ENCODE assay signal across 13 cellular contexts in genomic region chr1:235952950-235953615, GRCh38.
DNase-seq lines count a peak whose midpoint lies in the region; ATAC-seq, FAIRE-seq and TF ChIP-seq lines count a peak whose summit lies in the region.
"Had no signal": no experiment of that assay in that cellular context is flagged by ENCODE, and none has a peak within 500 bp of the region (broad histone marks: within the 10 kb centered on the region; RNA-seq: fewer than 3 reads in every experiment).

No MANE protein-coding gene starts in this region.

- H3K27me3 Mint-ChIP-seq in CD4-positive, alpha-beta memory T cell = no peaks in the 10 kb centered on the region
- H3K27me3 Mint-ChIP-seq in Calu3 (ENCODE audit: unreplicated experiment) = no peaks in the 10 kb centered on the region

- no peak overlapping the region for H3K27ac ChIP-seq in CD4-positive, alpha-beta memory T cell (ENCODE audit: low read depth, low read length)
- peak overlapping the region; percentile 14 for H3K27ac ChIP-seq in epithelial cell of prostate
- H3K27ac ChIP-seq: parathyroid adenoma, testis had no signal

- H3K4me3 Mint-ChIP-seq in CD4-positive, alpha-beta memory T cell = peak overlapping the region in 4 of 8 donors; percentile 4 to 69 (median 40)
- H3K4me3 Mint-ChIP-seq in Calu3 (ENCODE audit: low read depth, unreplicated experiment) = no peak overlapping the region

- H3K27me3 ChIP-seq in CD4-positive, alpha-beta memory T cell (ENCODE audit: insufficient read depth, low read length) = no peaks in the 10 kb centered on the region
- H3K27me3 ChIP-seq: testis had no signal

- H3K36me3 Mint-ChIP-seq in CD4-positive, alpha-beta memory T cell = no peaks in the 10 kb centered on the region
- H3K36me3 Mint-ChIP-seq in Calu3 (ENCODE audit: insufficient read depth, unreplicated experiment) = no peaks in the 10 kb centered on the region

- peaks cover 33 to 39% (median 37%) of the 10 kb centered on the region in 4 donors for H3K4me1 Mint-ChIP-seq in CD4-positive, alpha-beta memory T cell
- peaks cover 11% of the 10 kb centered on the region for H3K4me1 Mint-ChIP-seq in Calu3 (ENCODE audit: low read depth, unreplicated experiment)

- no peak overlapping the region for H3K4me3 ChIP-seq in CD4-positive, alpha-beta memory T cell (ENCODE audit: low read length in 2 of 2)
- H3K4me3 ChIP-seq: testis had no signal

- H3K9me3 ChIP-seq in CD4-positive, alpha-beta memory T cell (ENCODE audit: control insufficient read depth in 1 of 2, low read length in 2 of 2) = no peaks in the 10 kb centered on the region
- H3K9me3 ChIP-seq: testis had no signal

- FAIRE-seq in GM19239 (lab: Jason Lieb, UNC) (peak; percentile 23), HTR-8/SVneo (lab: Jason Lieb, UNC) (no peak)

- H3K27ac Mint-ChIP-seq in CD4-positive, alpha-beta memory T cell = peak overlapping the region in 5 of 7 donors; percentile 15 to 85 (median 81)
- H3K27ac Mint-ChIP-seq in Calu3 (ENCODE audit: unreplicated experiment) = no peak overlapping the region

- H3K4me1 ChIP-seq in CD4-positive, alpha-beta memory T cell (ENCODE audit: insufficient read depth, low read length) = peaks cover 34% of the 10 kb centered on the region
- H3K4me1 ChIP-seq: parathyroid adenoma, testis had no signal

- CTCF ChIA-PET in CD4-positive, alpha-beta memory T cell (lab: Charles Lee; ENCODE audit: partially characterized antibody) = interaction anchor here (1.1 to 9.7 kb wide), 2 partner anchors 13 to 19 kb away, joined by 3 to 73 read pairs; no protein-coding TSS in a partner anchor
- CTCF ChIA-PET in Calu3 (lab: Charles Lee) = no interaction called here

- no TSS peak for BruUV-seq in Calu3 (replicated peaks; lab: Mats Ljungman, UMichigan)

- peak; percentile 38 for ATAC-seq in HG03565 (IDR thresholded peaks at IDR 0.05; ENCODE audit: unreplicated experiment)

- DNase-seq in CD4-positive, alpha-beta memory T cell = peak in 3 of 5 donors; percentile 9 to 16 (median 9)
- DNase-seq in GM19239 (ENCODE audit: insufficient read length, low spot score) = no peak
- DNase-seq in epithelial cell of prostate (ENCODE audit: low read depth, low spot score) = no peak
- no peak for DNase-seq in Calu3
- DNase-seq in HTR-8/SVneo (ENCODE audit: insufficient read length, low spot score) = no peak
- no peak for DNase-seq in RPMI8226
- no peak for DNase-seq in SW480 (ENCODE audit: low spot score)
- DNase-seq: activated gamma-delta T cell, glutamatergic neuron, OCI-M1, testis had no signal

- H3K36me3 ChIP-seq in CD4-positive, alpha-beta memory T cell (ENCODE audit: insufficient read depth, low read length) = no peaks in the 10 kb centered on the region

- intact Hi-C loops in CD4-positive, alpha-beta memory T cell (cut with micrococcal nuclease) = loop anchor here (5.0 kb wide), 2 partner anchors 36 to 86 kb away; partner anchors contain the start of gene LYST
- intact Hi-C loops in Calu3 (cut with micrococcal nuclease; ENCODE audit: unreplicated experiment) = no loop called here

- POLR2A ChIA-PET in CD4-positive, alpha-beta memory T cell (lab: Charles Lee; ENCODE audit: partially characterized antibody) = no interaction called here

- peaks cover 0 to 2% (median 0%) of the 10 kb centered on the region in 8 donors for H3K9me3 Mint-ChIP-seq in CD4-positive, alpha-beta memory T cell
- no peaks in the 10 kb centered on the region for H3K9me3 Mint-ChIP-seq in Calu3 (ENCODE audit: low read depth, unreplicated experiment)

- no peak for TF ChIP-seq CTCF in Calu3 (IDR thresholded peaks at IDR 0.05; ENCODE audit: unreplicated experiment)

Comparison
In these comparisons a context has a peak if more than half of its experiments do, and no peak if none do; other contexts are left out.
1. DNase-seq: peak in CD4-positive, alpha-beta memory T cell (3 of 5); none in GM19239 (single experiment), epithelial cell of prostate (single experiment), Calu3 (single experiment), HTR-8/SVneo (single experiment), RPMI8226 (single experiment) and SW480 (single experiment).